In genomic region chr10:116210588-116211346, GRCh38 we compare ENCODE assay signal across 2 cellular contexts.
TF ChIP-seq lines count a peak whose summit lies in the region.

No MANE protein-coding gene starts in this region.

TF ChIP-seq in IMR-90, 13 proteins besides CTCF, POLR2A, EP300 and RAD21:
- TF ChIP-seq CEBPB (IDR thresholded peaks at IDR 0.05; ENCODE audit: low read depth, low read length) (no peak), NFE2L2 (IDR thresholded peaks at IDR 0.05; ENCODE audit: low read depth, low read length) (no peak), MAFK (IDR thresholded peaks at IDR 0.05; ENCODE audit: low read depth, low read length) (no peak), SMC3 (IDR thresholded peaks at IDR 0.05; ENCODE audit: low read depth, low read length) (no peak)

TF ChIP-seq in H1, 55 proteins besides CTCF, POLR2A, EP300 and RAD21:
- TF ChIP-seq CREB1 (IDR thresholded peaks at IDR 0.05) (no peak), ZNF274 (IDR thresholded peaks at IDR 0.05; ENCODE audit: borderline replicate concordance, extremely low read depth, low read length) (no peak), GTF2F1 (IDR thresholded peaks at IDR 0.05; ENCODE audit: borderline replicate concordance, low read depth, low read length) (no peak), EZH2 (IDR thresholded peaks at IDR 0.05; ENCODE audit: low read depth, low read length, severe bottlenecking) (no peak), SIX5 (IDR thresholded peaks at IDR 0.05; ENCODE audit: low read depth, low read length) (no peak)
